Comparison of ENCODE assay signal across 13 cellular contexts in the genomic region with DNA sequence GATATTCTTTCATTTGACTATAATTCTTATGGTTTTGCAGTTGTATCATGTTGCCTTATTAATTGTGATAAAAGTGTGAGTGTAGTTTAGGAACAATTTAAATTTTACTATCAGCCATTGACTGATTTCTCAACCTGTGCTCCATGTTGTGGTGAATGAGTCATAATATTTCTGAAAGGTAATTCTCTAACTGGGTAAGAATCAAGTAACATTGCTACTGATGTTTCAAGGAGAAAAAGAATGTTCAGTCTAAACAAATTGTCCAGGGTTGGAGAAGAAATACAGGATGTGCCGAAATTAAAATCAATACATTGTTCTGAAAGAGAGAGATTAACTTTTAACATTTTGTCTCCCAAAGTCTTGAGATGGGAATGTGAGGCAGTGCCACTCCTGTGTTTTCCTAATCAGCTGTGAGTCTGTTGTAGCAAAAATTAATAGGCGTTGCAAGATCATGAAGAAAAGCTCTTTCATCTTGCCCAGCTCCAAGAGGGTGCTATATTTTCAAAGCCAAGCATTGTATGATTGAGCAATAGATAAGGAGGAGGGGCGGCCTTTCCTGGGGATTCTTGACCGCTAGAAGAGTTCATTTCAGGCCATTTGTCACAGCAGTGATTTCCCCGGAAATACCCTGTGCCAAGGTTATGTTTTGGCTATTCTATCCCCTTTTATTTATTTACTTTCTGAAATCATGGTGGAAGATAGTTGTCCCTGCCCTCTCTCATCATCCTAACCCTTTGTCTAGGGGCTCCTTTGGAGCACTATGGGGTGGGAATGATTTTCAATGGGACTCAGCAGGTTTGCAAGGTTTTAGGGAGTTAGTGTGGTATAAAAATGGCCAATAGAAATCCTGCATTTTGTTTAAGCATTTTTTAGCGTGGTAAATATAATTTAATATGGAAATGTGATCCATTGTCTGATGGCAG.
DNase-seq lines count a peak whose midpoint lies in the region; TF ChIP-seq lines count a peak whose summit lies in the region.
"Had no signal": no experiment of that assay in that cellular context is flagged by ENCODE, and none has a peak within 500 bp of the region (broad histone marks: within the 10 kb centered on the region; RNA-seq: fewer than 3 reads in every experiment).

No MANE protein-coding gene starts in this region.

- H3K4me3 ChIP-seq in GM23248 = no peak overlapping the region
- H3K4me3 ChIP-seq: lung had no signal

- H3F3A ChIP-seq in GM23248 (ENCODE audit: insufficient read depth) = 0 out of 2 replicates have a peak, but pooled peaks cover 4% of the 10 kb centered on the region

- TF ChIP-seq CTCF in nephron progenitor cell (IDR thresholded peaks at IDR 0.05) = no peak

- no peaks in the 10 kb centered on the region for H3K79me2 ChIP-seq in GM23248 (ENCODE audit: insufficient read depth)

- no peaks in the 10 kb centered on the region for H3K9me3 ChIP-seq in GM23248 (ENCODE audit: low read depth)

- H3K9me2 ChIP-seq in GM23248 (ENCODE audit: insufficient read depth) = no peaks in the 10 kb centered on the region

- H3K27ac ChIP-seq in GM23248 = no peak overlapping the region
- H3K27ac ChIP-seq: epithelial cell of prostate had no signal

- peaks cover 41% of the 10 kb centered on the region for H3K36me3 Mint-ChIP-seq in nephron progenitor cell (ENCODE audit: low read depth)

- H3K9ac ChIP-seq in GM23248 = no peak overlapping the region

- peak overlapping the region; percentile 10 for H3K4me3 Mint-ChIP-seq in nephron progenitor cell
- H3K4me3 Mint-ChIP-seq: activated naive CD4-positive, alpha-beta T cell treated with anti-CD3 and anti-CD28 coated beads for 36 hours; stimulated activated naive B cell treated with anti-CD40 and anti-IgM and Interleukin-4, amounts not matched to agents 10 μg/mL and 1 μg/mL and 100 μg/mL, for 72 hours had no signal

- no peaks in the 10 kb centered on the region for H3K27me3 ChIP-seq in GM23248 (replicated peaks; ENCODE audit: insufficient read depth)

- H3K27ac Mint-ChIP-seq in nephron progenitor cell = peak overlapping the region; percentile 1
- H3K27ac Mint-ChIP-seq: activated naive CD4-positive, alpha-beta T cell treated with anti-CD3 and anti-CD28 coated beads for 36 hours; stimulated activated naive B cell treated with anti-CD40 and anti-IgM and Interleukin-4, amounts not matched to agents 10 μg/mL and 1 μg/mL and 100 μg/mL, for 72 hours had no signal

- H3K9me3 Mint-ChIP-seq in nephron progenitor cell = peaks cover 11% of the 10 kb centered on the region
- H3K9me3 Mint-ChIP-seq: activated naive CD4-positive, alpha-beta T cell treated with anti-CD3 and anti-CD28 coated beads for 36 hours; stimulated activated naive B cell treated with anti-CD40 and anti-IgM and Interleukin-4, amounts not matched to agents 10 μg/mL and 1 μg/mL and 100 μg/mL, for 72 hours had no signal

- in situ Hi-C loops in GM23248 (cut with MboI) = no loop called here

- H3K27me3 Mint-ChIP-seq in nephron progenitor cell (ENCODE audit: low read depth, poor library complexity) = no peaks in the 10 kb centered on the region
- H3K27me3 Mint-ChIP-seq: stimulated activated naive B cell treated with anti-CD40 and anti-IgM and Interleukin-4, amounts not matched to agents 10 μg/mL and 1 μg/mL and 100 μg/mL, for 72 hours had no signal

- no peaks in the 10 kb centered on the region for H4K20me1 ChIP-seq in GM23248 (ENCODE audit: insufficient read depth)

- DNase-seq in GM23248 (peak; percentile 20), NCI-H2227 treated with DMSO at 0.1 percent for 48 hours (lab: John Stamatoyannopoulos, UW) (peak; percentile 59), epidermal melanocyte (ENCODE audit: insufficient read length, low spot score) (peak; percentile 49), nephron progenitor cell (no peak), cerebellar cortex (ENCODE audit: low spot score) (no peak), retina (no peak), NCI-H1105 treated with DMSO at 0.1 percent for 48 hours (lab: John Stamatoyannopoulos, UW) (no peak), HK-2 (ENCODE audit: unreplicated experiment) (no peak)
- DNase-seq: activated CD4-positive, CD25-positive, alpha-beta regulatory T cell; activated naive CD4-positive, alpha-beta T cell treated with anti-CD3 and anti-CD28 coated beads for 36 hours; stimulated activated naive B cell treated with anti-CD40 and anti-IgM and Interleukin-4, amounts not matched to agents 10 μg/mL and 1 μg/mL and 100 μg/mL, for 72 hours had no signal

- H3K36me3 ChIP-seq in GM23248 (ENCODE audit: low read depth) = peaks cover 7% of the 10 kb centered on the region; the same call in 1 of the 2 replicates

- peaks cover 15% of the 10 kb centered on the region for H3K4me1 ChIP-seq in GM23248 (ENCODE audit: insufficient read depth)

- H3K4me2 ChIP-seq in GM23248 (ENCODE audit: unreplicated experiment) = no peak overlapping the region

- H3K4me1 Mint-ChIP-seq in nephron progenitor cell = peaks cover 29% of the 10 kb centered on the region
- H3K4me1 Mint-ChIP-seq: stimulated activated naive B cell treated with anti-CD40 and anti-IgM and Interleukin-4, amounts not matched to agents 10 μg/mL and 1 μg/mL and 100 μg/mL, for 72 hours had no signal

- H2AFZ ChIP-seq in GM23248 = no peak overlapping the region

- 76 to 89% methylated on average over 6 of the region's 6 CpGs for WGBS in GM23248 (ENCODE audit: low coverage in 1 of 2, low lambda C conversion rate in 2 of 2, missing lambda C conversion rate in 2 of 2), 2 experiments

Comparison
In these comparisons a context has a peak if more than half of its experiments do, and no peak if none do; other contexts are left out.
1. DNase-seq: peak in GM23248 (single experiment), NCI-H2227 treated with DMSO at 0.1 percent for 48 hours (single experiment) and epidermal melanocyte (single experiment); none in nephron progenitor cell (single experiment), cerebellar cortex (single experiment), retina (single experiment), NCI-H1105 treated with DMSO at 0.1 percent for 48 hours (single experiment) and HK-2 (single experiment).